ENCODE assay signal across 8 cellular contexts in genomic region chr5:102561894-102562760, GRCh38.
DNase-seq lines count a peak whose midpoint lies in the region; ATAC-seq and TF ChIP-seq lines count a peak whose summit lies in the region.

No MANE protein-coding gene starts in this region.

- no peak for TF ChIP-seq POLR2A in breast epithelium (IDR thresholded peaks at IDR 0.05)

- H3K36me3 Mint-ChIP-seq in MCF 10A (ENCODE audit: insufficient read depth, unreplicated experiment), result no peaks in the 10 kb centered on the region
- H3K36me3 Mint-ChIP-seq in type B pancreatic cell, result no peaks in the 10 kb centered on the region

- H3K4me1 Mint-ChIP-seq in MCF 10A (ENCODE audit: insufficient read depth, unreplicated experiment) (no peaks in the 10 kb centered on the region), type B pancreatic cell (ENCODE audit: unreplicated experiment) (no peaks in the 10 kb centered on the region)

- peaks cover 39% of the 10 kb centered on the region for H3K27me3 Mint-ChIP-seq in MCF 10A (ENCODE audit: insufficient read depth, unreplicated experiment)
- no peaks in the 10 kb centered on the region for H3K27me3 Mint-ChIP-seq in type B pancreatic cell

- no peak overlapping the region for H3K4me3 ChIP-seq in breast epithelium

- TF ChIP-seq CTCF in MCF 10A (IDR thresholded peaks at IDR 0.05; ENCODE audit: unreplicated experiment), result peak; percentile 42
- TF ChIP-seq CTCF in breast epithelium (IDR thresholded peaks at IDR 0.05), result peak in 1 of 3 donors; percentile 24
- TF ChIP-seq CTCF in RWPE1 (conservative IDR thresholded peaks at IDR 0.05; ENCODE audit: low read depth), result peak; percentile 79
- TF ChIP-seq CTCF in foreskin keratinocyte (conservative IDR thresholded peaks at IDR 0.05), result peak; percentile 65
- peak; percentile 69 for TF ChIP-seq CTCF in type B pancreatic cell (conservative IDR thresholded peaks at IDR 0.05)

- intact Hi-C loops in MCF 10A (cut with micrococcal nuclease), result no loop called here
- intact Hi-C loops in breast epithelium (cut with DNase I; ENCODE audit: low total_unique reads), result no loop called here

- H3K27ac ChIP-seq in breast epithelium (no peak overlapping the region), RWPE1 (no peak overlapping the region), foreskin keratinocyte (no peak overlapping the region)

- peaks cover 2 to 22% of the 10 kb centered on the region in 2 donors for H3K9me3 ChIP-seq in breast epithelium

- H3K4me3 Mint-ChIP-seq in MCF 10A (ENCODE audit: unreplicated experiment) (no peak overlapping the region), type B pancreatic cell (no peak overlapping the region)

- no peaks in the 10 kb centered on the region for H3K9me3 Mint-ChIP-seq in MCF 10A (ENCODE audit: unreplicated experiment)
- peaks cover 6% of the 10 kb centered on the region for H3K9me3 Mint-ChIP-seq in type B pancreatic cell

- peak; percentile 57 for DNase-seq in MCF 10A (ENCODE audit: unreplicated experiment)
- DNase-seq in breast epithelium (ENCODE audit: low spot score in 2 of 2), result no peak
- DNase-seq in RWPE1 (ENCODE audit: low spot score), result no peak
- DNase-seq in foreskin keratinocyte, result no peak
- no peak for DNase-seq in type B pancreatic cell (ENCODE audit: extremely low spot score, unreplicated experiment)
- no peak for DNase-seq in NCI-H1092 treated with DMSO at 0.1 percent for 48 hours (lab: John Stamatoyannopoulos, UW)

- ATAC-seq in HG02852 (IDR thresholded peaks at IDR 0.05; ENCODE audit: unreplicated experiment) (peak; percentile 55), foreskin keratinocyte (peak; percentile 66), GM19463 (IDR thresholded peaks at IDR 0.05; ENCODE audit: unreplicated experiment) (no peak)

- H3K27ac Mint-ChIP-seq in MCF 10A (ENCODE audit: low read depth, unreplicated experiment) (no peak overlapping the region), type B pancreatic cell (no peak overlapping the region)

- POLR2A ChIA-PET in MCF 10A (lab: Yijun Ruan, JAX) (interaction anchor here (0.7 kb wide), 1 partner anchor 993 kb away, joined by 3 read pairs; no protein-coding TSS in a partner anchor), RWPE1 (lab: Yijun Ruan, JAX; ENCODE audit: low non-redundant PET) (no interaction called here)

- CTCF ChIA-PET in MCF 10A (lab: Yijun Ruan, JAX), result interaction anchor here (0.6 to 1.7 kb wide), 15 partner anchors 10 to 1108 kb away, joined by 3 to 11 read pairs (median 3); no protein-coding TSS in a partner anchor
- CTCF ChIA-PET in RWPE1 (lab: Yijun Ruan, JAX), result interaction anchor here (0.6 to 0.8 kb wide), 5 partner anchors 57 to 514 kb away, joined by 3 to 9 read pairs (median 3); no protein-coding TSS in a partner anchor

- H3K4me1 ChIP-seq in breast epithelium, result no peaks in the 10 kb centered on the region
- H3K4me1 ChIP-seq in foreskin keratinocyte, result no peaks in the 10 kb centered on the region

- H3K27me3 ChIP-seq in breast epithelium, result no peaks in the 10 kb centered on the region
- no peaks in the 10 kb centered on the region for H3K27me3 ChIP-seq in foreskin keratinocyte

- H3K36me3 ChIP-seq in breast epithelium, result no peaks in the 10 kb centered on the region

- BruUV-seq in MCF 10A (replicated peaks; lab: Mats Ljungman, UMichigan), result no TSS peak
